Comparison of ENCODE assay signal across 1 cellular context in genomic region chr17:66200685-66201092, GRCh38.
TF ChIP-seq lines count a peak whose summit lies in the region.

No MANE protein-coding gene starts in this region.

TF ChIP-seq in HepG2, 621 proteins besides CTCF, POLR2A, EP300 and RAD21 (continued from another document and continues in another):
- TF ChIP-seq CREB3 (CRISPR knock-in tag; IDR thresholded peaks at IDR 0.05) = no peak
- TF ChIP-seq ZBTB44 (CRISPR knock-in tag; IDR thresholded peaks at IDR 0.05) = no peak
- TF ChIP-seq TCF7 (IDR thresholded peaks at IDR 0.05; ENCODE audit: low read depth) = no peak
- TF ChIP-seq FLYWCH1 (CRISPR knock-in tag; IDR thresholded peaks at IDR 0.05) = no peak
- TF ChIP-seq GPN1 (CRISPR knock-in tag; IDR thresholded peaks at IDR 0.05; ENCODE audit: borderline replicate concordance) = no peak
- no peak for TF ChIP-seq ETV6 (CRISPR knock-in tag; conservative IDR thresholded peaks at IDR 0.05)
- TF ChIP-seq NR1H2 (CRISPR knock-in tag; IDR thresholded peaks at IDR 0.05; ENCODE audit: borderline replicate concordance, low read depth) = no peak
- TF ChIP-seq FOXA3 (CRISPR knock-in tag; IDR thresholded peaks at IDR 0.05) = peak; percentile 67
- no peak for TF ChIP-seq RFX1 (IDR thresholded peaks at IDR 0.05)
- TF ChIP-seq MXD3 (CRISPR knock-in tag; IDR thresholded peaks at IDR 0.05) = no peak
- TF ChIP-seq FOXK2 (IDR thresholded peaks at IDR 0.05) = peak; percentile 77; the same call in 1 of the 2 replicates
- no peak for TF ChIP-seq ZNF354B (CRISPR knock-in tag; IDR thresholded peaks at IDR 0.05)
- TF ChIP-seq ZBTB39 (CRISPR knock-in tag; IDR thresholded peaks at IDR 0.05) = no peak
- TF ChIP-seq USF2 (IDR thresholded peaks at IDR 0.05; ENCODE audit: low read depth, low read length) = no peak
- TF ChIP-seq USF2 (CRISPR knock-in tag; IDR thresholded peaks at IDR 0.05; ENCODE audit: borderline replicate concordance) = no peak
- no peak for TF ChIP-seq NKX3-1 (CRISPR knock-in tag; IDR thresholded peaks at IDR 0.05)
- 0 out of 2 replicates have a peak, but pooled peaks have one; percentile 56 for TF ChIP-seq TGIF2 (CRISPR knock-in tag; IDR thresholded peaks at IDR 0.05)
- 0 out of 2 replicates have a peak, but pooled peaks have one; percentile 22 for TF ChIP-seq PAXIP1 (CRISPR knock-in tag; conservative IDR thresholded peaks at IDR 0.05)
- no peak for TF ChIP-seq ZNF432 (CRISPR knock-in tag; IDR thresholded peaks at IDR 0.05; ENCODE audit: borderline replicate concordance)
- TF ChIP-seq THAP8 (CRISPR knock-in tag; IDR thresholded peaks at IDR 0.05; ENCODE audit: borderline replicate concordance) = no peak
- TF ChIP-seq ZNF484 (CRISPR knock-in tag; IDR thresholded peaks at IDR 0.05; ENCODE audit: borderline replicate concordance, low read depth) = no peak
- no peak for TF ChIP-seq NFE2L2 (IDR thresholded peaks at IDR 0.05; ENCODE audit: low read length)
- no peak for TF ChIP-seq ZNF777 (CRISPR knock-in tag; IDR thresholded peaks at IDR 0.05)
- no peak for TF ChIP-seq ZNF513 (CRISPR knock-in tag; conservative IDR thresholded peaks at IDR 0.05)
- TF ChIP-seq MTF1 (CRISPR knock-in tag; IDR thresholded peaks at IDR 0.05) = no peak
- TF ChIP-seq ZNF616 (CRISPR knock-in tag; IDR thresholded peaks at IDR 0.05; ENCODE audit: low read depth) = no peak
- TF ChIP-seq ZIK1 (CRISPR knock-in tag; IDR thresholded peaks at IDR 0.05; ENCODE audit: borderline replicate concordance, low read depth) = no peak
- TF ChIP-seq KLF9 (CRISPR knock-in tag; IDR thresholded peaks at IDR 0.05; ENCODE audit: low read depth) = no peak
- no peak for TF ChIP-seq ZNF549 (CRISPR knock-in tag; IDR thresholded peaks at IDR 0.05)
- no peak for TF ChIP-seq ZNF569 (CRISPR knock-in tag; IDR thresholded peaks at IDR 0.05; ENCODE audit: borderline replicate concordance)
- TF ChIP-seq LRRFIP1 (CRISPR knock-in tag; conservative IDR thresholded peaks at IDR 0.05) = no peak
- TF ChIP-seq RARA (CRISPR knock-in tag; IDR thresholded peaks at IDR 0.05) = 0 out of 2 replicates have a peak, but pooled peaks have one; percentile 19
- no peak for TF ChIP-seq ZFY (CRISPR knock-in tag; IDR thresholded peaks at IDR 0.05)
- TF ChIP-seq TFE3 (CRISPR knock-in tag; IDR thresholded peaks at IDR 0.05) = 0 out of 2 replicates have a peak, but pooled peaks have one; percentile 42
- TF ChIP-seq NFKB2 (CRISPR knock-in tag; IDR thresholded peaks at IDR 0.05; ENCODE audit: borderline replicate concordance) = no peak
- no peak for TF ChIP-seq MATR3 (CRISPR knock-in tag; IDR thresholded peaks at IDR 0.05)
- TF ChIP-seq TP53 (CRISPR knock-in tag; conservative IDR thresholded peaks at IDR 0.05) = no peak
- TF ChIP-seq ZNF891 (CRISPR knock-in tag; IDR thresholded peaks at IDR 0.05) = no peak
- TF ChIP-seq ZNF20 (CRISPR knock-in tag; IDR thresholded peaks at IDR 0.05) = no peak
- TF ChIP-seq ZNF770 (CRISPR knock-in tag; IDR thresholded peaks at IDR 0.05) = 0 out of 2 replicates have a peak, but pooled peaks have one; percentile 15
